9 cellular contexts compared by ENCODE assay signal in genomic region chr3:61858054-61858453, GRCh38.
DNase-seq lines count a peak whose midpoint lies in the region; ATAC-seq, FAIRE-seq and TF ChIP-seq lines count a peak whose summit lies in the region.
"Had no signal": no experiment of that assay in that cellular context is flagged by ENCODE, and none has a peak within 500 bp of the region (broad histone marks: within the 10 kb centered on the region; RNA-seq: fewer than 3 reads in every experiment).

No MANE protein-coding gene starts in this region.

- no peak overlapping the region for H3K9ac ChIP-seq in astrocyte (ENCODE audit: low read length)
- no peak overlapping the region for H3K9ac ChIP-seq in HepG2 (ENCODE audit: insufficient read depth, low read depth, low read length)

- H3K4me1 ChIP-seq in astrocyte (ENCODE audit: insufficient read depth, low read length), result no peaks in the 10 kb centered on the region
- peaks cover 10% of the 10 kb centered on the region for H3K4me1 ChIP-seq in HepG2 (ENCODE audit: insufficient read depth, low read length)
- H3K4me1 ChIP-seq in CD8-positive, alpha-beta T cell (ENCODE audit: insufficient read depth, low read length), result no peaks in the 10 kb centered on the region
- no peaks in the 10 kb centered on the region for H3K4me1 ChIP-seq in CD8-positive, alpha-beta memory T cell (ENCODE audit: insufficient read depth, low read length)

- POLR2A ChIA-PET in HepG2 (lab: Yijun Ruan, JAX), result no interaction called here
- POLR2A ChIA-PET in CD8-positive, alpha-beta T cell (lab: Charles Lee), result no interaction called here
- POLR2A ChIA-PET in CD8-positive, alpha-beta memory T cell (lab: Charles Lee), result no interaction called here

- no peaks in the 10 kb centered on the region for H3K36me3 Mint-ChIP-seq in astrocyte (ENCODE audit: low read depth, unreplicated experiment)
- no peaks in the 10 kb centered on the region for H3K36me3 Mint-ChIP-seq in CD8-positive, alpha-beta T cell
- peaks cover 0 to 1% (median 0%) of the 10 kb centered on the region in 3 donors for H3K36me3 Mint-ChIP-seq in CD8-positive, alpha-beta memory T cell

- H3K4me1 Mint-ChIP-seq in astrocyte (ENCODE audit: low read depth, unreplicated experiment), result peaks cover 13% of the 10 kb centered on the region
- H3K4me1 Mint-ChIP-seq in CD8-positive, alpha-beta T cell (ENCODE audit: low read depth), result no peaks in the 10 kb centered on the region
- H3K4me1 Mint-ChIP-seq in CD8-positive, alpha-beta memory T cell, result no peaks in the 10 kb centered on the region

- in situ Hi-C loops in Caki2 (cut with HindIII; ENCODE audit: low pct_unique_long_range_greater_than_20kb, low sequenced_read_pairs), result no loop called here
- in situ Hi-C loops in HepG2 (cut with HindIII; ENCODE audit: extremely low pct_ligation_motif_present, low pct_unique_long_range_greater_than_20kb), result loop anchor here (25.0 kb wide), 1 partner anchor 329 kb away; no protein-coding TSS in a partner anchor

- TF ChIP-seq RAD21 in HepG2 (CRISPR knock-in tag; IDR thresholded peaks at IDR 0.05), result no peak

- H3K4me3 ChIP-seq in LNCaP clone FGC (ENCODE audit: low read depth, low read length) (no peak overlapping the region), astrocyte (ENCODE audit: insufficient read depth, low read depth, low read length) (no peak overlapping the region), HepG2 (replicated peaks in 1 of 3; ENCODE audit: insufficient read depth in 1 of 3, low read depth in 2 of 3, low read length in 3 of 3) (no peak overlapping the region)
- H3K4me3 ChIP-seq in CD8-positive, alpha-beta T cell (ENCODE audit: low read depth, low read length), result no peak overlapping the region
- H3K4me3 ChIP-seq in CD8-positive, alpha-beta memory T cell (ENCODE audit: low read length), result no peak overlapping the region
- H3K4me3 ChIP-seq: MG63 had no signal

- H3K79me2 ChIP-seq in astrocyte (ENCODE audit: insufficient read depth, low read length) (no peaks in the 10 kb centered on the region), HepG2 (ENCODE audit: insufficient read depth, low read length) (no peaks in the 10 kb centered on the region)

- H3K4me2 ChIP-seq in astrocyte (ENCODE audit: low read length) (no peak overlapping the region), HepG2 (ENCODE audit: low read depth, low read length) (no peak overlapping the region)

- TF ChIP-seq CTCF in LNCaP clone FGC (IDR thresholded peaks at IDR 0.05; ENCODE audit: control insufficient read depth, extremely low read depth, insufficient read depth), result peak; percentile 68
- TF ChIP-seq CTCF in astrocyte (IDR thresholded peaks at IDR 0.05; ENCODE audit: insufficient read depth, low read depth, low read length), result peak; percentile 28
- TF ChIP-seq CTCF in HepG2 (CRISPR knock-in tag; IDR thresholded peaks at IDR 0.05), result peak; percentile 43; the same call in 1 of the 2 replicates
- no peak for TF ChIP-seq CTCF in CD8-positive, alpha-beta T cell (IDR thresholded peaks at IDR 0.05)

- no peaks in the 10 kb centered on the region for H3K27me3 ChIP-seq in astrocyte (ENCODE audit: insufficient read depth, low read length)
- no peaks in the 10 kb centered on the region for H3K27me3 ChIP-seq in HepG2 (ENCODE audit: control insufficient read depth in 1 of 2, insufficient read depth in 2 of 2, low read length in 2 of 2)
- no peaks in the 10 kb centered on the region for H3K27me3 ChIP-seq in CD8-positive, alpha-beta T cell (ENCODE audit: insufficient read depth, low read length)
- H3K27me3 ChIP-seq in CD8-positive, alpha-beta memory T cell (ENCODE audit: insufficient read depth, low read length, poor library complexity, severe bottlenecking), result no peaks in the 10 kb centered on the region
- H3K27me3 ChIP-seq: MG63 had no signal

- H4K20me1 ChIP-seq in astrocyte (ENCODE audit: insufficient read depth, low read length) (peaks cover 32% of the 10 kb centered on the region), HepG2 (ENCODE audit: insufficient read depth, low read length) (no peaks in the 10 kb centered on the region)

- H3K9me3 ChIP-seq in astrocyte (ENCODE audit: insufficient read depth, low read depth, low read length), result no peaks in the 10 kb centered on the region
- peaks cover 7% of the 10 kb centered on the region; the same call in 1 of the 2 replicates for H3K9me3 ChIP-seq in HepG2 (ENCODE audit: low read length)
- no peaks in the 10 kb centered on the region for H3K9me3 ChIP-seq in CD8-positive, alpha-beta T cell (ENCODE audit: low read length)
- no peaks in the 10 kb centered on the region for H3K9me3 ChIP-seq in CD8-positive, alpha-beta memory T cell (ENCODE audit: low read length)
- H3K9me3 ChIP-seq: MG63 had no signal

- CTCF ChIA-PET in HepG2 (lab: Yijun Ruan, JAX; ENCODE audit: low intra/inter-chr PET ratio, low total read pairs), result no interaction called here
- CTCF ChIA-PET in CD8-positive, alpha-beta T cell (lab: Charles Lee), result interaction anchor here (1.1 kb wide), 1 partner anchor 331 kb away, joined by 3 read pairs; no protein-coding TSS in a partner anchor
- CTCF ChIA-PET in CD8-positive, alpha-beta memory T cell (lab: Charles Lee), result no interaction called here

- H3K27ac Mint-ChIP-seq in astrocyte (ENCODE audit: unreplicated experiment), result no peak overlapping the region
- no peak overlapping the region for H3K27ac Mint-ChIP-seq in CD8-positive, alpha-beta T cell
- no peak overlapping the region for H3K27ac Mint-ChIP-seq in CD8-positive, alpha-beta memory T cell

- no peaks in the 10 kb centered on the region for H3K36me3 ChIP-seq in astrocyte (ENCODE audit: insufficient read depth, low read length)
- H3K36me3 ChIP-seq in HepG2 (replicated peaks in 1 of 2; ENCODE audit: control insufficient read depth in 1 of 2, insufficient read depth in 2 of 2, low read length in 2 of 2), result no peaks in the 10 kb centered on the region
- H3K36me3 ChIP-seq in CD8-positive, alpha-beta T cell (ENCODE audit: insufficient read depth, low read length), result no peaks in the 10 kb centered on the region
- no peaks in the 10 kb centered on the region for H3K36me3 ChIP-seq in CD8-positive, alpha-beta memory T cell (ENCODE audit: insufficient read depth, low read length)
- H3K36me3 ChIP-seq: MG63 had no signal

- no peak overlapping the region for H3K4me3 Mint-ChIP-seq in astrocyte (ENCODE audit: unreplicated experiment)
- H3K4me3 Mint-ChIP-seq in CD8-positive, alpha-beta T cell, result no peak overlapping the region
- H3K4me3 Mint-ChIP-seq in CD8-positive, alpha-beta memory T cell, result no peak overlapping the region

- ATAC-seq in HepG2, result no peak
- ATAC-seq in CD8-positive, alpha-beta T cell, result no peak
- no peak for ATAC-seq in GM21447 (IDR thresholded peaks at IDR 0.05; ENCODE audit: unreplicated experiment)

- H3K27ac ChIP-seq in astrocyte (ENCODE audit: low read depth, low read length) (no peak overlapping the region), HepG2 (ENCODE audit: extremely low read length, insufficient read depth, low read length) (no peak overlapping the region)
- no peak overlapping the region for H3K27ac ChIP-seq in CD8-positive, alpha-beta T cell (ENCODE audit: low read depth, low read length)
- H3K27ac ChIP-seq in CD8-positive, alpha-beta memory T cell (ENCODE audit: low read depth, low read length), result no peak overlapping the region

- WGBS in HepG2 (ENCODE audit: low lambda C conversion rate), result 37% methylated on average over 2 of the region's 2 CpGs

- no peak for FAIRE-seq in astrocyte (lab: Jason Lieb, UNC)
- FAIRE-seq in HepG2 (lab: Jason Lieb, UNC), result peak; percentile 37

- BruUV-seq in HepG2 (replicated peaks; lab: Mats Ljungman, UMichigan), result no TSS peak

- TF ChIP-seq EP300 in HepG2 (IDR thresholded peaks at IDR 0.05; ENCODE audit: low read depth in 2 of 2, low read length in 2 of 2) (no peak), HepG2 (CRISPR knock-in tag; IDR thresholded peaks at IDR 0.05; ENCODE audit: borderline replicate concordance) (no peak)

- no peak for TF ChIP-seq POLR2A in HepG2 (IDR thresholded peaks at IDR 0.05; ENCODE audit: insufficient read depth in 1 of 2, low read depth in 2 of 2, low read length in 2 of 2)

- H3K9me3 Mint-ChIP-seq in astrocyte (ENCODE audit: unreplicated experiment), result no peaks in the 10 kb centered on the region
- no peaks in the 10 kb centered on the region for H3K9me3 Mint-ChIP-seq in CD8-positive, alpha-beta T cell
- H3K9me3 Mint-ChIP-seq in CD8-positive, alpha-beta memory T cell, result peaks cover 0 to 5% (median 0%) of the 10 kb centered on the region in 5 donors

- intact Hi-C loops in HepG2 (cut with micrococcal nuclease; ENCODE audit: unreplicated experiment), result loop anchor here (5.0 kb wide), 1 partner anchor 329 kb away; no protein-coding TSS in a partner anchor
- intact Hi-C loops in CD8-positive, alpha-beta T cell (cut with DNase I, micrococcal nuclease), result loop anchor here (1.0 to 2.0 kb wide), 2 partner anchors 78 to 331 kb away; no protein-coding TSS in a partner anchor

- DNase-seq in Caki2 (ENCODE audit: low read depth) (peak; percentile 24), LNCaP clone FGC (ENCODE audit: low read depth) (no peak), astrocyte (ENCODE audit: low read depth) (peak; percentile 33), HepG2 (ENCODE audit: low spot score) (no peak)
- DNase-seq in activated CD8-positive, alpha-beta memory T cell treated with anti-CD3 and anti-CD28 coated beads for 24 hours, result no peak
- no peak for DNase-seq in CD8-positive, alpha-beta T cell
- DNase-seq in CD8-positive, alpha-beta memory T cell, result no peak
- DNase-seq: MG63 had no signal

- H2AFZ ChIP-seq in astrocyte (ENCODE audit: low read depth, low read length) (no peak overlapping the region), HepG2 (ENCODE audit: low read length) (no peak overlapping the region)

- H3K27me3 Mint-ChIP-seq in astrocyte (ENCODE audit: low read depth, unreplicated experiment), result no peaks in the 10 kb centered on the region
- no peaks in the 10 kb centered on the region for H3K27me3 Mint-ChIP-seq in CD8-positive, alpha-beta T cell (ENCODE audit: low read depth)
- H3K27me3 Mint-ChIP-seq in CD8-positive, alpha-beta memory T cell, result no peaks in the 10 kb centered on the region

TF ChIP-seq in HepG2, 621 proteins besides CTCF, POLR2A, EP300 and RAD21:
- TF ChIP-seq SUZ12 (IDR thresholded peaks at IDR 0.05; ENCODE audit: low read depth, low read length) (no peak), POLR2AphosphoS5 (IDR thresholded peaks at IDR 0.05; ENCODE audit: low read depth, low read length) (no peak), GLMP (CRISPR knock-in tag; IDR thresholded peaks at IDR 0.05; ENCODE audit: borderline replicate concordance) (no peak), STAG1 (CRISPR knock-in tag; IDR thresholded peaks at IDR 0.05) (peak; percentile 54), TCF7 (IDR thresholded peaks at IDR 0.05; ENCODE audit: low read depth) (no peak), NFYB (CRISPR knock-in tag; IDR thresholded peaks at IDR 0.05) (no peak)

Comparison
In these comparisons a context has a peak if more than half of its experiments do, and no peak if none do; other contexts are left out.
1. DNase-seq: peak in Caki2 (single experiment) and astrocyte (single experiment); none in LNCaP clone FGC (single experiment), HepG2 (single experiment), activated CD8-positive, alpha-beta memory T cell treated with anti-CD3 and anti-CD28 coated beads for 24 hours (single experiment), CD8-positive, alpha-beta T cell (0 of 7) and CD8-positive, alpha-beta memory T cell (0 of 5).